Comparison of ENCODE assay signal across 1 cellular context in the genomic region with DNA sequence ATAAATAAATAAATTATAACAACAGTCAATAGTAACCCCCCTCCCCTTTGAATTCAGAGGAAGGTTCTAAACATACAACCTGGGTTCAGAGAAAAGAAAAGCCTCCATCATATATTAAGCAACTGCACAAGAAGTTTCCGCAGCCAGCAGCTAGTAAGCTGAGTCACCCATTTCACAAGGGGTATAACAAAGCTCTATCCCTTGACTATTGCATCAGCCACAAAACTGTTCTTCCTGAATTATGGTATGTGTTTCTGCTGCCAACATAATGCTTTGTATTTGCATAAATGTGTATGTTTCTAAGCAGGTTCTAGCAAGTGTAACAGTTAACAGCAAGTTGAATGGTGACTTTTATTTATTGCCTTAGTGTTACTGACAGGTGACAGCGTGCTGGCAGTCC.
TF ChIP-seq lines count a peak whose summit lies in the region.

No MANE protein-coding gene starts in this region.

TF ChIP-seq in K562, 482 proteins besides CTCF, POLR2A, EP300 and RAD21 (continued from another document):
- TF ChIP-seq, protein P1, sequence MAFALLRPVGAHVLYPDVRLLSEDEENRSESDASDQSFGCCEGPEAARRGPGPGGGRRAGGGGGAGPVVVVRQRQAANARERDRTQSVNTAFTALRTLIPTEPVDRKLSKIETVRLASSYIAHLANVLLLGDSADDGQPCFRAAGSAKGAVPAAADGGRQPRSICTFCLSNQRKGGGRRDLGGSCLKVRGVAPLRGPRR (CRISPR knock-in tag; IDR thresholded peaks at IDR 0.05): no peak
- TF ChIP-seq, protein P2, sequence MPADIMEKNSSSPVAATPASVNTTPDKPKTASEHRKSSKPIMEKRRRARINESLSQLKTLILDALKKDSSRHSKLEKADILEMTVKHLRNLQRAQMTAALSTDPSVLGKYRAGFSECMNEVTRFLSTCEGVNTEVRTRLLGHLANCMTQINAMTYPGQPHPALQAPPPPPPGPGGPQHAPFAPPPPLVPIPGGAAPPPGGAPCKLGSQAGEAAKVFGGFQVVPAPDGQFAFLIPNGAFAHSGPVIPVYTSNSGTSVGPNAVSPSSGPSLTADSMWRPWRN (IDR thresholded peaks at IDR 0.05; ENCODE audit: low read depth): no peak
- TF ChIP-seq SAP30 (IDR thresholded peaks at IDR 0.05; ENCODE audit: borderline replicate concordance, insufficient read depth, low read depth, low read length, poor library complexity, severe bottlenecking): no peak
